ENCODE assay signal across 28 cellular contexts in the genomic region with DNA sequence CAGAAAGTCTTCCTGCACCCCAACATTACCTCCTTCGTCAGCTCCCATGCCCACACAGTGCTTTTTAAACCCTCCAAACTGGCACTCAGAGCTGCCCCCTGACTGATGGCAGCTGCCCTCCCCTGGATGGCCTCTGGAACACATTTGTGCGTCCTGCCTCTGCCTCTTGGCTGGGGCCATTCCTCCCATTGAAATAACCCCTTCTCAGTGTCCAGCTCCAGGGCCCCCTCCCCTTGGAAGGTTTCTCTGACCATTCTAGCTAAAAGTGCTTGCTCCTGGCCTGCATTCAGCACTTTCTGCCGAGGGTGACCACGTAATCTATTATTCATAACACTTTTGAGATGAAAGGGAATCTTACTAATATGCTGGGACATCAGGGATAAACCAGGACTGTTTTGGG.
DNase-seq lines count a peak whose midpoint lies in the region; ATAC-seq and TF ChIP-seq lines count a peak whose summit lies in the region.
"Had no signal": no experiment of that assay in that cellular context is flagged by ENCODE, and none has a peak within 500 bp of the region (broad histone marks: within the 10 kb centered on the region; RNA-seq: fewer than 3 reads in every experiment).

No MANE protein-coding gene starts in this region.

- DNase-seq in left ventricle myocardium inferior: no peak
- DNase-seq in heart right ventricle: no peak
- no peak for DNase-seq in stomach
- no peak for DNase-seq in T-helper 2 cell
- no peak for DNase-seq in stimulated activated naive CD8-positive, alpha-beta T cell treated with anti-CD3 and anti-CD28 coated beads, Interleukin-15, amount 100 ng/mL, for 72 hours
- DNase-seq in CD1c-positive myeloid dendritic cell (ENCODE audit: extremely low spot score): no peak
- DNase-seq in medulla oblongata (ENCODE audit: extremely low spot score): no peak
- DNase-seq: activated effector memory CD4-positive, alpha-beta T cell treated with Interleukin-2 at 50 U/mL for 16 hours; activated T-cell treated with anti-CD3 and anti-CD28 coated beads for 4 hours; aorta; CD8-positive, alpha-beta T cell; EL; endodermal cell; Karpas-422; midbrain; MV-4-11; natural killer cell; NCI-H146; NCI-H2107; NCI-H446 treated with DMSO at 0.1 percent for 48 hours; stimulated activated CD4-positive, alpha-beta T cell treated with anti-CD3 and anti-CD28 coated beads, Interleukin-15, amount 100 ng/mL, for 24 hours had no signal

- H3K27me3 Mint-ChIP-seq in stimulated activated naive CD8-positive, alpha-beta T cell treated with anti-CD3 and anti-CD28 coated beads, Interleukin-15, amount 100 ng/mL, for 72 hours: peaks cover 16% of the 10 kb centered on the region
- H3K27me3 Mint-ChIP-seq: activated naive CD8-positive, alpha-beta T cell had no signal

- TF ChIP-seq POLR2A in stomach (IDR thresholded peaks at IDR 0.05): no peak

- no peaks in the 10 kb centered on the region for H3K4me1 Mint-ChIP-seq in stimulated activated naive CD8-positive, alpha-beta T cell treated with anti-CD3 and anti-CD28 coated beads, Interleukin-15, amount 100 ng/mL, for 72 hours
- H3K4me1 Mint-ChIP-seq: natural killer cell had no signal

- no peaks in the 10 kb centered on the region for H3K9me3 Mint-ChIP-seq in stimulated activated naive CD8-positive, alpha-beta T cell treated with anti-CD3 and anti-CD28 coated beads, Interleukin-15, amount 100 ng/mL, for 72 hours
- H3K9me3 Mint-ChIP-seq: CD8-positive, alpha-beta T cell; endodermal cell; natural killer cell; T-helper 2 cell treated with Interferon-gamma antibody and Interleukin-4, amounts not matched to agents 5 μg/mL and 100 μg/mL, for 36 hours had no signal

- intact Hi-C loops in left ventricle myocardium inferior (cut with micrococcal nuclease) (no loop called here), heart right ventricle (cut with DNase I) (loop anchor here in 1 of 10 donors (5.0 kb wide), 1 partner anchor 90 kb away; no protein-coding TSS in a partner anchor), stomach (cut with DNase I; ENCODE audit: low total_unique reads) (no loop called here)

- H3K4me1 ChIP-seq in left ventricle myocardium inferior: peaks cover 44% of the 10 kb centered on the region
- H3K4me1 ChIP-seq in heart right ventricle: peaks cover 0 to 45% (median 12%) of the 10 kb centered on the region in 9 donors
- H3K4me1 ChIP-seq in muscle layer of colon (ENCODE audit: insufficient read depth, low read length): peaks cover 40% of the 10 kb centered on the region
- peaks cover 7 to 62% (median 31%) of the 10 kb centered on the region in 4 donors for H3K4me1 ChIP-seq in stomach

- H3K9me3 ChIP-seq in left ventricle myocardium inferior (replicated peaks): no peaks in the 10 kb centered on the region
- no peaks in the 10 kb centered on the region for H3K9me3 ChIP-seq in heart right ventricle
- H3K9me3 ChIP-seq in muscle layer of colon (ENCODE audit: low read length): no peaks in the 10 kb centered on the region
- H3K9me3 ChIP-seq in stomach: no peaks in the 10 kb centered on the region

- H3K4me3 ChIP-seq in left ventricle myocardium inferior (no peak overlapping the region), heart right ventricle (no peak overlapping the region), muscle layer of colon (ENCODE audit: low read depth in 1 of 2, low read length in 2 of 2) (no peak overlapping the region), stomach (no peak overlapping the region)
- H3K4me3 ChIP-seq: GM12878 had no signal

- H3K27me3 ChIP-seq in left ventricle myocardium inferior (ENCODE audit: low read depth): no peaks in the 10 kb centered on the region
- no peaks in the 10 kb centered on the region for H3K27me3 ChIP-seq in heart right ventricle
- H3K27me3 ChIP-seq in muscle layer of colon (ENCODE audit: control insufficient read depth in 1 of 2, insufficient read depth in 2 of 2, low read length in 2 of 2): no peaks in the 10 kb centered on the region
- H3K27me3 ChIP-seq in stomach: no peaks in the 10 kb centered on the region

- H3K27ac ChIP-seq in left ventricle myocardium inferior (replicated peaks) (peak overlapping the region; percentile 47), heart right ventricle (peak overlapping the region in 3 of 10 donors; percentile 32 to 51 (median 48)), muscle layer of colon (ENCODE audit: low read depth, low read length) (peak overlapping the region; percentile 28), stomach (peak overlapping the region in 3 of 5 donors; percentile 56 to 71 (median 65))
- H3K27ac ChIP-seq: HL-60 had no signal

- TF ChIP-seq CTCF in left ventricle myocardium inferior (IDR thresholded peaks at IDR 0.05; ENCODE audit: borderline replicate concordance) (no peak), heart right ventricle (IDR thresholded peaks at IDR 0.05) (no peak), stomach (IDR thresholded peaks at IDR 0.05) (no peak)

- no peak overlapping the region for H3K4me3 Mint-ChIP-seq in stimulated activated naive CD8-positive, alpha-beta T cell treated with anti-CD3 and anti-CD28 coated beads, Interleukin-15, amount 100 ng/mL, for 72 hours
- H3K4me3 Mint-ChIP-seq: activated naive CD8-positive, alpha-beta T cell; CD8-positive, alpha-beta T cell; endodermal cell; natural killer cell; T-helper 2 cell treated with Interferon-gamma antibody and Interleukin-4, amounts not matched to agents 5 μg/mL and 100 μg/mL, for 36 hours had no signal

- no peak overlapping the region for H3K27ac Mint-ChIP-seq in stimulated activated naive CD8-positive, alpha-beta T cell treated with anti-CD3 and anti-CD28 coated beads, Interleukin-15, amount 100 ng/mL, for 72 hours
- H3K27ac Mint-ChIP-seq: activated naive CD8-positive, alpha-beta T cell; CD8-positive, alpha-beta T cell; endodermal cell; natural killer cell; T-helper 2 cell treated with Interferon-gamma antibody and Interleukin-4, amounts not matched to agents 5 μg/mL and 100 μg/mL, for 36 hours had no signal

- H3K36me3 ChIP-seq in left ventricle myocardium inferior: peaks cover 27% of the 10 kb centered on the region
- H3K36me3 ChIP-seq in heart right ventricle: peaks cover 0 to 76% (median 4%) of the 10 kb centered on the region in 9 donors
- peaks cover 31% of the 10 kb centered on the region for H3K36me3 ChIP-seq in muscle layer of colon (ENCODE audit: insufficient read depth, low read length)
- H3K36me3 ChIP-seq in stomach: peaks cover 0 to 51% (median 24%) of the 10 kb centered on the region in 4 donors

- no peak overlapping the region for H3K9ac ChIP-seq in muscle layer of colon (ENCODE audit: low read length)
- H3K9ac ChIP-seq: parathyroid adenoma had no signal

- TF ChIP-seq EP300 in stomach (IDR thresholded peaks at IDR 0.05): no peak

- ATAC-seq in heart right ventricle: no peak
- no peak for ATAC-seq in stimulated activated naive CD8-positive, alpha-beta T cell treated with anti-CD3 and anti-CD28 coated beads, Interleukin-15, amount 100 ng/mL, for 72 hours
- ATAC-seq: CD8-positive, alpha-beta T cell; esophagus mucosa; GM12878; natural killer cell had no signal

- 82% methylated on average over 4 of the region's 4 CpGs for WGBS in heart right ventricle, 2 donors
- WGBS in stomach, 5 donors: 66 to 87% (median 78%) methylated on average over 4 of the region's 4 CpGs
